ENCODE assay signal across 1 cellular context in the genomic region with DNA sequence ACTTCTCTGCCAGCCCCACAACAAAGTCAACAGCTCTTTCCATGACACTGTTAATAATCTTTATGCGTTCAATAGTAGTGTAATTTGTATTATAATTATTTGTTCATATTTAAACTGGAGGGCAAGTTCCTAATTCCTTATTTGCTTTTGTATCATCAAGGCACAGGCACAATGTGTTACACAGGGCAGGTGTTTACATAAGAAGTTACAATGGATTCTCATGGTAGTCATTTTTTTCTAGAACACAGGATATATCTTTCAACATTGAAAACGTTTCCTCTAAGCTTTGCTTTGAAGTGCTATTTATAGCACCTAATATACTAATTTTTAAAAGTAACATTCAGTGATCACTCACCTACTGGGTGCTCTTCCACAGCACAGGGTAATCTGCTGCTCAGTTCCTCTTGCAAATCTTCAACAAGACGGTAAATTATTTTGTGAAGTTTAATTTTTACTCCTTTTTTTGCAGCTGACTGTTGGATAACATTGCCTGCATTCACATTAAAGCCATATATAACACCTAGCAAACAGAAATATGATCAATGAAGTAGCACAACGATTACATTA.
A peak's percentile ranks its signal among the peaks of the same experiment; 100 is the strongest.
TF ChIP-seq lines count a peak whose summit lies in the region.

No MANE protein-coding gene starts in this region.

TF ChIP-seq in HepG2, 621 proteins besides CTCF, POLR2A, EP300 and RAD21 (continued from another document):
- TF ChIP-seq NR2F6 (IDR thresholded peaks at IDR 0.05), result peak; percentile 13; the same call in 1 of the 2 replicates
- no peak for TF ChIP-seq NR2F6 (CRISPR knock-in tag; IDR thresholded peaks at IDR 0.05)
- TF ChIP-seq SOX5 (CRISPR knock-in tag; IDR thresholded peaks at IDR 0.05; ENCODE audit: borderline replicate concordance), result peak; percentile 92
- no peak for TF ChIP-seq CHD4 (IDR thresholded peaks at IDR 0.05; ENCODE audit: borderline replicate concordance, low read length)
- no peak for TF ChIP-seq NFRKB (IDR thresholded peaks at IDR 0.05)
- TF ChIP-seq ZNF547 (CRISPR knock-in tag; IDR thresholded peaks at IDR 0.05), result no peak
